In the genomic region with DNA sequence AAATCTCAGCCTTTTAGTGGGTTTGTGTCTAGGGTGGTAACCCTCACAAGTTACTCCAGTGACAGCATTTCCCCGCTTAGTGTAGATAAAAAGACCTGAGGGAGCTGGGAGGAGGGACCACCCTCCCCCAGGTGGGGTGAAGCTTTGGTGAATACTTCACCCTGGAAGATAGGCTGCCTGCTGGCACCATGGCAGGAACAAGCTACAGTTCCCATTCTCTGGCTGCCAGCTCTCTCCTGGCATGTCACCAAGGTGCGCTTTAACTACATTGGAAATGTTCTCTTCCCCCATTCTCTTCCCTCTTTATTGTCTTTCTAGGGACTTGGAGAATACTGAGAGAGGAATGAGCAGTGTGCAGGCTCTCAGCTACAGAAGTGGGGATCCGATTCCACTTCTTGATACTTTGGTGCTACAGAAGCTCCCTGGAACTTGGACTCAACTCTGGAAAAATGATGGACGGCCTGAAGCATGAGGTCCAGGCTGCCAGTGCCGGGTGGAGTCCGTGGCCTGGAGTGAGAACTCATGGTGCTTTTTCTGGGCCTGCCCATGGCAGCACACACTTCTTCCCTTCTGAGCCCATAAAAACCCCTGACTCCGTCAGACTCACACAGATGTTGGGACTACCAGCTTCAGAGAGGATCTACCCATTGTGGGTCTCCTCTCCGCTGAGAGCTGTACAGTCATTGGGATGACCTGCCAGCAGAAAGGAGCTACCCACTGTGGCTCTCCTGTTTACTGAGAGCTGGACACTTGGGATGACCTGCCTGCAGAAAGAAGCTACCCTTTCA, we compare ENCODE assay signal across 24 cellular contexts.
"Had no signal": no experiment of that assay in that cellular context is flagged by ENCODE, and none has a peak within 500 bp of the region (broad histone marks: within the 10 kb centered on the region; RNA-seq: fewer than 3 reads in every experiment).

No MANE protein-coding gene starts in this region.

- H3K27me3 ChIP-seq: ascending aorta, breast epithelium had no signal

- H3K4me3 ChIP-seq: ascending aorta, breast epithelium, cardiac muscle cell, coronary artery, dorsolateral prefrontal cortex had no signal

- ATAC-seq: activated CD4-positive, alpha-beta T cell treated with anti-CD3 and anti-CD28 coated beads for 36 hours; activated CD8-positive, alpha-beta memory T cell treated with anti-CD3 and anti-CD28 coated beads, Interleukin-2, amount 10 ng/mL, durations not matched to agents 7 days and 5 days; activated CD8-positive, alpha-beta T cell treated with anti-CD3 and anti-CD28 coated beads for 36 hours; activated naive CD4-positive, alpha-beta T cell treated with anti-CD3 and anti-CD28 coated beads, Interleukin-2, amount 50 U/mL, for 72 hours; activated T-cell treated with anti-CD3 and anti-CD28 coated beads, Interleukin-2, amount 50 U/mL, for 72 hours; esophagus mucosa had no signal

- H3K27ac ChIP-seq: ascending aorta, breast epithelium, cardiac muscle cell, coronary artery, dorsolateral prefrontal cortex had no signal

- H3K36me3 ChIP-seq: ascending aorta, breast epithelium, cardiac muscle cell had no signal

- FAIRE-seq: frontal cortex had no signal

- DNase-seq: activated CD4-positive, alpha-beta T cell treated with anti-CD3 and anti-CD28 coated beads for 36 hours; activated CD4-positive, alpha-beta T cell treated with anti-CD3 and anti-CD28 coated beads, Interleukin-2, amount 10 ng/mL, durations not matched to agents 24 days and 14 days; activated CD4-positive, CD25-positive, alpha-beta regulatory T cell; activated CD4-positive, CD25-positive, alpha-beta regulatory T cell treated with anti-CD3 and anti-CD28 coated beads, Interleukin-2, amount 50 U/mL, for 72 hours; activated CD8-positive, alpha-beta memory T cell treated with anti-CD3 and anti-CD28 coated beads, Interleukin-2, amount 10 ng/mL, durations not matched to agents 7 days and 5 days; activated CD8-positive, alpha-beta memory T cell treated with anti-CD3 and anti-CD28 coated beads, Interleukin-2, amount 50 U/mL, for 4 hours; activated CD8-positive, alpha-beta T cell treated with anti-CD3 and anti-CD28 coated beads for 36 hours; activated naive CD4-positive, alpha-beta T cell treated with anti-CD3 and anti-CD28 coated beads, Interleukin-2, amount 10 ng/mL, durations not matched to agents 7 days and 5 days; activated naive CD8-positive, alpha-beta T cell treated with anti-CD3 and anti-CD28 coated beads, Interleukin-2, amount 10 ng/mL, durations not matched to agents 7 days and 5 days; activated T-cell treated with anti-CD3 and anti-CD28 coated beads for 4 hours; activated T-cell treated with anti-CD3 and anti-CD28 coated beads, Interleukin-2, amount 50 U/mL, for 24 hours; activated T-cell treated with anti-CD3 and anti-CD28 coated beads, Interleukin-2, amount 50 U/mL, for 72 hours; dorsolateral prefrontal cortex; effector memory CD4-positive, alpha-beta T cell; endodermal cell; foreskin fibroblast; T-helper 2 cell had no signal

- H3K4me1 ChIP-seq: ascending aorta, breast epithelium had no signal

- H3K9me3 ChIP-seq: breast epithelium had no signal
